ENCODE assay signal across 8 cellular contexts in genomic region chr21:41362605-41363369, GRCh38. TPM values are rescaled to one million over a fixed set of nuclear protein-coding genes. Genes with fewer than 3 reads are reported as not detected.
DNase-seq lines count a peak whose midpoint lies in the region; ATAC-seq and TF ChIP-seq lines count a peak whose summit lies in the region.
"Had no signal": no experiment of that assay in that cellular context is flagged by ENCODE, and none has a peak within 500 bp of the region (broad histone marks: within the 10 kb centered on the region; RNA-seq: fewer than 3 reads in every experiment).

No MANE protein-coding gene starts in this region.

- peak overlapping the region; percentile 99 for H3K27ac Mint-ChIP-seq in T-helper 17 cell

- DNase-seq in T-helper 17 cell (no peak), right atrium auricular region (ENCODE audit: low spot score) (no peak), NCI-H1694 (lab: John Stamatoyannopoulos, UW) (no peak)
- peak; percentile 35 for DNase-seq in stimulated activated naive CD4-positive, alpha-beta T cell treated with Interleukin-2 at 50 U/mL for 16 hours (lab: John Stamatoyannopoulos, UW)

- peak overlapping the region; percentile 88 to 90 for H3K27ac ChIP-seq in right atrium auricular region
- H3K27ac ChIP-seq: SJSA1 had no signal

- H3K4me3 ChIP-seq in right atrium auricular region, result peak overlapping the region; percentile 25 to 49
- H3K4me3 ChIP-seq: SJSA1 had no signal

- no peak for TF ChIP-seq CTCF in right atrium auricular region (IDR thresholded peaks at IDR 0.05)

- peaks cover 0 to 35% of the 10 kb centered on the region in 2 donors for H3K4me1 ChIP-seq in right atrium auricular region

- H3K4me3 Mint-ChIP-seq in T-helper 17 cell, result peak overlapping the region; percentile 99

- H3K27me3 ChIP-seq in right atrium auricular region, result no peaks in the 10 kb centered on the region

- ATAC-seq in GM18502 (IDR thresholded peaks at IDR 0.05; ENCODE audit: poor library complexity, unreplicated experiment) (peak; percentile 3), T-helper 17 cell (peak; percentile 24), HG03354 (IDR thresholded peaks at IDR 0.05; ENCODE audit: poor library complexity, severe bottlenecking, unreplicated experiment) (no peak), HG03460 (IDR thresholded peaks at IDR 0.05; ENCODE audit: unreplicated experiment) (no peak)

- no peaks in the 10 kb centered on the region for H3K27me3 Mint-ChIP-seq in T-helper 17 cell

- H3K4me1 Mint-ChIP-seq in T-helper 17 cell, result peaks cover 47% of the 10 kb centered on the region

- no peaks in the 10 kb centered on the region for H3K9me3 ChIP-seq in T-helper 17 cell (ENCODE audit: control insufficient read depth, low read length, poor library complexity, severe bottlenecking)
- no peaks in the 10 kb centered on the region for H3K9me3 ChIP-seq in right atrium auricular region
- H3K9me3 ChIP-seq: SJSA1 had no signal

- H3K36me3 Mint-ChIP-seq in T-helper 17 cell (ENCODE audit: low read depth), result peaks cover 5% of the 10 kb centered on the region

- H3K36me3 ChIP-seq in right atrium auricular region, result no peaks in the 10 kb centered on the region
- H3K36me3 ChIP-seq: SJSA1 had no signal

RNA-seq across cellular contexts. Expression of gene MX2, which starts 1.0 kb away (rescaled TPM):
- total RNA-seq in T-helper 17 cell, result 10 to 100 TPM; 86.4 to 97.2 TPM
- total RNA-seq in right atrium auricular region, result 1 to 10 TPM; 5.5 to 5.9 TPM
- total RNA-seq: SJSA1 had no signal

RNA-seq across cellular contexts. Expression of gene FAM3B, which starts 46.2 kb away (rescaled TPM):
- total RNA-seq in T-helper 17 cell (not detected), right atrium auricular region (not detected)
- total RNA-seq: SJSA1 had no signal

Comparison
In these comparisons a context has a peak if more than half of its experiments do, and no peak if none do; other contexts are left out.
1. ATAC-seq: peak in GM18502 (single experiment) and T-helper 17 cell (single experiment); none in HG03354 (single experiment) and HG03460 (single experiment).
2. RNA of gene MX2, which starts 1.0 kb away (total RNA-seq): 86.4 to 97.2 TPM in T-helper 17 cell; 5.5 to 5.9 TPM in right atrium auricular region; every median in the first group is over 10 times any median in the second.